In genomic region chr15:90266485-90266884, GRCh38 we compare ENCODE assay signal across 8 cellular contexts. TPM values are rescaled to one million over a fixed set of nuclear protein-coding genes. Genes with fewer than 3 reads are reported as not detected.
A peak's percentile ranks its signal among the peaks of the same experiment; 100 is the strongest.
DNase-seq lines count a peak whose midpoint lies in the region; ATAC-seq and TF ChIP-seq lines count a peak whose summit lies in the region.

No MANE protein-coding gene starts in this region.

- peaks cover 29% of the 10 kb centered on the region for H3K36me3 Mint-ChIP-seq in MCF 10A (ENCODE audit: insufficient read depth, unreplicated experiment)

- POLR2A ChIA-PET in MCF 10A (lab: Yijun Ruan, JAX), result interaction anchor here (0.6 to 2.4 kb wide), 10 partner anchors 27 to 636 kb away, joined by 3 to 20 read pairs (median 3); partner anchors contain the start of genes CIB1, GDPGP1, MAN2A2 and ZNF710

- 5 to 7% methylated on average over 15 of the region's 15 CpGs for WGBS in tibial nerve, 2 donors

- CTCF ChIA-PET in MCF 10A (lab: Yijun Ruan, JAX), result interaction anchor here (0.6 kb wide), 1 partner anchor 48 kb away, joined by 3 read pairs; no protein-coding TSS in a partner anchor

- ATAC-seq in GM18498 (IDR thresholded peaks at IDR 0.05; ENCODE audit: unreplicated experiment), result no peak
- ATAC-seq in GM21529 (IDR thresholded peaks at IDR 0.05; ENCODE audit: unreplicated experiment), result no peak

- H3K9me3 ChIP-seq in NT2/D1 (ENCODE audit: insufficient read depth, low read length) (no peaks in the 10 kb centered on the region), tibial nerve (no peaks in the 10 kb centered on the region)

- H3K9ac ChIP-seq in NT2/D1 (ENCODE audit: insufficient read length, low read depth), result peak overlapping the region; percentile 97

- TF ChIP-seq POLR2A in tibial nerve (IDR thresholded peaks at IDR 0.05), result no peak

- H3K4me1 ChIP-seq in NT2/D1 (ENCODE audit: insufficient read depth, insufficient read length) (no peaks in the 10 kb centered on the region), tibial nerve (peaks cover 0 to 52% (median 43%) of the 10 kb centered on the region in 4 donors)

- peak overlapping the region; percentile 97 for H3K4me3 Mint-ChIP-seq in MCF 10A (ENCODE audit: unreplicated experiment)

- BruUV-seq in MCF 10A (replicated peaks; lab: Mats Ljungman, UMichigan), result no TSS peak

- H3K27ac ChIP-seq in tibial nerve, result peak overlapping the region; percentile 84 to 95 (median 93)

- H3K27me3 ChIP-seq in NT2/D1 (ENCODE audit: insufficient read depth, insufficient read length), result no peaks in the 10 kb centered on the region
- H3K27me3 ChIP-seq in tibial nerve, result no peaks in the 10 kb centered on the region

- peaks cover 46% of the 10 kb centered on the region for H3K36me3 ChIP-seq in NT2/D1 (ENCODE audit: insufficient read depth, insufficient read length, low read length)
- peaks cover 0 to 34% (median 10%) of the 10 kb centered on the region in 3 donors for H3K36me3 ChIP-seq in tibial nerve

- no peaks in the 10 kb centered on the region for H3K9me3 Mint-ChIP-seq in MCF 10A (ENCODE audit: unreplicated experiment)

- H3K4me3 ChIP-seq in NT2/D1 (ENCODE audit: insufficient read length, low read depth) (peak overlapping the region; percentile 87), tibial nerve (peak overlapping the region; percentile 64 to 85 (median 80))

- H3K4me1 Mint-ChIP-seq in MCF 10A (ENCODE audit: insufficient read depth, unreplicated experiment), result peaks cover 39% of the 10 kb centered on the region

- H3K27me3 Mint-ChIP-seq in MCF 10A (ENCODE audit: insufficient read depth, unreplicated experiment), result no peaks in the 10 kb centered on the region

- no peak for TF ChIP-seq EP300 in tibial nerve (IDR thresholded peaks at IDR 0.05)

- peak overlapping the region; percentile 96 for H3K27ac Mint-ChIP-seq in MCF 10A (ENCODE audit: low read depth, unreplicated experiment)

- DNase-seq in COR-L47 (lab: John Stamatoyannopoulos, UW), result peak; percentile 8
- no peak for DNase-seq in NT2/D1 (ENCODE audit: low read depth, low spot score)
- peak; percentile 16 for DNase-seq in MCF 10A (ENCODE audit: unreplicated experiment)
- DNase-seq in medulla oblongata (ENCODE audit: extremely low spot score), result peak; percentile 9
- DNase-seq in tibial nerve (ENCODE audit: low spot score in 2 of 2), result no peak
- DNase-seq in HPDE6-E6E7 (ENCODE audit: extremely low spot score), result no peak

- intact Hi-C loops in MCF 10A (cut with micrococcal nuclease), result no loop called here

- TF ChIP-seq CTCF in MCF 10A (IDR thresholded peaks at IDR 0.05; ENCODE audit: unreplicated experiment), result no peak
- TF ChIP-seq CTCF in tibial nerve (IDR thresholded peaks at IDR 0.05), result no peak

RNA-seq across cellular contexts. Expression of gene NGRN, which starts 1.0 kb away (rescaled TPM):
- total RNA-seq in MCF 10A (2022) (70.5 and 77.0 TPM in 2 replicates), tibial nerve (10 to 100 TPM; 70.1 to 90.0 (median 74.6) TPM)

RNA-seq across cellular contexts. Expression of gene TTLL13, which starts 17.1 kb away (rescaled TPM):
- total RNA-seq in MCF 10A (2022), result 0.47 TPM in 1 of 2 replicates, not detected in the other
- total RNA-seq in tibial nerve, result under 1 TPM in 1 of 4 donors, not detected in 3; 0.60 TPM

RNA-seq across cellular contexts. Expression of gene GDPGP1, which starts 32.5 kb away (rescaled TPM):
- total RNA-seq in MCF 10A (2022) (3.4 and 6.6 TPM in 2 replicates), tibial nerve (1 to 10 TPM; 1.4 to 6.9 (median 4.9) TPM)

RNA-seq across cellular contexts. Expression of gene CIB1, which starts 32.7 kb away (rescaled TPM):
- total RNA-seq in MCF 10A (2022) (45.6 and 50.5 TPM in 2 replicates), tibial nerve (10 to 100 TPM; 27.5 to 48.1 (median 37.8) TPM)

Comparison
In these comparisons a context has a peak if more than half of its experiments do, and no peak if none do; other contexts are left out.
1. DNase-seq: peak in COR-L47 (single experiment), MCF 10A (single experiment) and medulla oblongata (single experiment); none in NT2/D1 (single experiment), tibial nerve (0 of 2) and HPDE6-E6E7 (single experiment).